Comparison of ENCODE assay signal across 22 cellular contexts in the genomic region with DNA sequence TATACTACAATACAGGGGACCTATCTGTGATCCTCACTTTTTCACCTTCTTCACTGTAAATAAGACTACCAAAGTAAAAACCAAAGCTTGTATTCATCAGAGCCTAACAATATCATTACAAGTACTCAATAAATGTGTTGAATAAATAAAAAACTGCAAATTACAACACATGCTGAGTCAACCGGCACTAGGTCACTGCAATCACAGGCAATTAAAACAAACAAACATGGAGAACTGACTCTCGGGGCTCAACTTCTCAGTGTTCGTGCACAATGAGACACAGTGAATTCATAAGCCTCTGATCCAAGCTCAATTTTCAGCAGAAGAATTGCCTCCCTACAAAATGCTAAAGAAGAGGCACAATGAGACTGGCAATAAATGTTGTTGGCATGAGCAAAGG.
"Had no signal": no experiment of that assay in that cellular context is flagged by ENCODE, and none has a peak within 500 bp of the region (broad histone marks: within the 10 kb centered on the region; RNA-seq: fewer than 3 reads in every experiment).

No MANE protein-coding gene starts in this region.

- H3K27ac ChIP-seq: dorsolateral prefrontal cortex, epithelial cell of prostate, neutrophil, parathyroid adenoma, right lobe of liver, thoracic aorta, tibial nerve, upper lobe of left lung had no signal

- ATAC-seq: esophagus mucosa; mucosa of descending colon; natural killer cell treated with Interleukin-12 subunit alpha and Interleukin-12 subunit beta and Interleukin-15 and Interleukin-18, amount 100 ng/mL, for 72 hours; stimulated activated naive B cell treated with anti-CD40 and anti-IgM and Interleukin-4, amounts not matched to agents 10 μg/mL and 1 μg/mL and 100 μg/mL, for 72 hours had no signal

- H3K9me3 ChIP-seq: neutrophil, right lobe of liver, thoracic aorta had no signal

- H3K4me1 ChIP-seq: parathyroid adenoma, right lobe of liver, tibial nerve, upper lobe of left lung had no signal

- H3K4me3 ChIP-seq: dorsolateral prefrontal cortex, lung, mucosa of descending colon, right lobe of liver, thoracic aorta, tibial nerve, upper lobe of left lung had no signal

- H3K27me3 ChIP-seq: dorsolateral prefrontal cortex, neutrophil, right lobe of liver, tibial nerve, upper lobe of left lung had no signal

- DNase-seq: dorsolateral prefrontal cortex; effector CD4-positive, alpha-beta T cell; glutamatergic neuron; hypothalamus; immature natural killer cell; left ventricle myocardium superior; mucosa of descending colon; naive B cell; right lobe of liver; small intestine; stimulated activated CD4-positive, alpha-beta T cell treated with anti-CD3 and anti-CD28 coated beads, Interleukin-15, amount 100 ng/mL, for 24 hours; stimulated activated CD4-positive, alpha-beta T cell treated with anti-CD3 and anti-CD28 coated beads, Interleukin-2, amount 100 ng/mL, for 48 hours; stimulated activated naive B cell treated with anti-CD40 and anti-IgM and Interleukin-4, amounts not matched to agents 10 μg/mL and 1 μg/mL and 100 μg/mL, for 72 hours; upper lobe of left lung had no signal
